ENCODE assay signal across 33 cellular contexts in genomic region chr7:70116867-70117266, GRCh38.
"Had no signal": no experiment of that assay in that cellular context is flagged by ENCODE, and none has a peak within 500 bp of the region (broad histone marks: within the 10 kb centered on the region; RNA-seq: fewer than 3 reads in every experiment).

No MANE protein-coding gene starts in this region.

- H3K9me3 ChIP-seq: colonic mucosa had no signal

- ATAC-seq: activated CD4-positive, alpha-beta T cell treated with anti-CD3 and anti-CD28 coated beads for 36 hours; activated naive CD4-positive, alpha-beta T cell treated with anti-CD3 and anti-CD28 coated beads, Interleukin-2, amount 50 U/mL, for 72 hours; activated T-cell treated with anti-CD3 and anti-CD28 coated beads, Interleukin-2, amount 50 U/mL, for 72 hours; esophagus mucosa; gastrocnemius medialis; heart left ventricle; T-helper 17 cell had no signal

- H3K4me3 Mint-ChIP-seq: activated CD4-positive, alpha-beta memory T cell treated with anti-CD3 and anti-CD28 coated beads, Interleukin-2, amount 10 ng/mL, durations not matched to agents 7 days and 5 days; activated CD4-positive, alpha-beta T cell treated with anti-CD3 and anti-CD28 coated beads for 36 hours; activated CD4-positive, alpha-beta T cell treated with anti-CD3 and anti-CD28 coated beads, Interleukin-2, amount 10 ng/mL, durations not matched to agents 7 days and 5 days; activated naive CD4-positive, alpha-beta T cell treated with anti-CD3 and anti-CD28 coated beads, Interleukin-2, amount 10 ng/mL, durations not matched to agents 7 days and 5 days; activated naive CD8-positive, alpha-beta T cell treated with anti-CD3 and anti-CD28 coated beads, Interleukin-2, amount 10 ng/mL, durations not matched to agents 7 days and 5 days; activated T-cell treated with anti-CD3 and anti-CD28 coated beads, Interleukin-2, amount 50 U/mL, for 24 hours; activated T-cell treated with anti-CD3 and anti-CD28 coated beads, Interleukin-2, amount 50 U/mL, for 72 hours; brain; T-helper 17 cell; T-helper 2 cell treated with Interferon-gamma antibody and Interleukin-4, amounts not matched to agents 5 μg/mL and 100 μg/mL, for 36 hours had no signal

- H3K36me3 ChIP-seq: ascending aorta, breast epithelium, colonic mucosa, gastrocnemius medialis, WERI-Rb-1 had no signal

- H3K27ac ChIP-seq: ascending aorta, breast epithelium, cardiac muscle cell, colonic mucosa, gastrocnemius medialis, heart left ventricle, WERI-Rb-1 had no signal

- H3K27ac Mint-ChIP-seq: activated CD4-positive, alpha-beta memory T cell treated with anti-CD3 and anti-CD28 coated beads, Interleukin-2, amount 10 ng/mL, durations not matched to agents 7 days and 5 days; activated CD4-positive, alpha-beta T cell treated with anti-CD3 and anti-CD28 coated beads for 36 hours; activated CD4-positive, alpha-beta T cell treated with anti-CD3 and anti-CD28 coated beads, Interleukin-2, amount 10 ng/mL, durations not matched to agents 7 days and 5 days; activated naive CD4-positive, alpha-beta T cell treated with anti-CD3 and anti-CD28 coated beads, Interleukin-2, amount 10 ng/mL, durations not matched to agents 7 days and 5 days; activated naive CD4-positive, alpha-beta T cell treated with anti-CD3 and anti-CD28 coated beads, Interleukin-2, amount 50 U/mL, for 72 hours; activated naive CD8-positive, alpha-beta T cell treated with anti-CD3 and anti-CD28 coated beads, Interleukin-2, amount 10 ng/mL, durations not matched to agents 7 days and 5 days; activated T-cell treated with anti-CD3 and anti-CD28 coated beads, Interleukin-2, amount 50 U/mL, for 24 hours; activated T-cell treated with anti-CD3 and anti-CD28 coated beads, Interleukin-2, amount 50 U/mL, for 72 hours; brain; T-helper 17 cell; T-helper 2 cell treated with Interferon-gamma antibody and Interleukin-4, amounts not matched to agents 5 μg/mL and 100 μg/mL, for 36 hours had no signal

- H3K27me3 ChIP-seq: ascending aorta, breast epithelium, cardiac muscle cell, colonic mucosa, gastrocnemius medialis, heart left ventricle had no signal

- H3K27me3 Mint-ChIP-seq: activated CD4-positive, alpha-beta memory T cell treated with anti-CD3 and anti-CD28 coated beads, Interleukin-2, amount 10 ng/mL, durations not matched to agents 7 days and 5 days; activated CD4-positive, alpha-beta T cell treated with anti-CD3 and anti-CD28 coated beads for 36 hours; activated naive CD4-positive, alpha-beta T cell treated with anti-CD3 and anti-CD28 coated beads, Interleukin-2, amount 10 ng/mL, durations not matched to agents 7 days and 5 days; activated T-cell treated with anti-CD3 and anti-CD28 coated beads, Interleukin-2, amount 50 U/mL, for 24 hours; brain; T-helper 17 cell had no signal

- H3K4me3 ChIP-seq: ascending aorta, breast epithelium, cardiac muscle cell, colonic mucosa, gastrocnemius medialis, heart left ventricle had no signal

- DNase-seq: activated CD4-positive, alpha-beta memory T cell treated with anti-CD3 and anti-CD28 coated beads, Interleukin-2, amount 10 ng/mL, durations not matched to agents 7 days and 5 days; activated CD4-positive, alpha-beta T cell treated with anti-CD3 and anti-CD28 coated beads for 36 hours; activated CD4-positive, alpha-beta T cell treated with anti-CD3 and anti-CD28 coated beads, Interleukin-2, amount 10 ng/mL, durations not matched to agents 7 days and 5 days; activated CD4-positive, alpha-beta T cell treated with anti-CD3 and anti-CD28 coated beads, Interleukin-2, amount 50 U/mL, for 4 hours; activated CD4-positive, CD25-positive, alpha-beta regulatory T cell; activated CD4-positive, CD25-positive, alpha-beta regulatory T cell treated with anti-CD3 and anti-CD28 coated beads, Interleukin-2, amount 50 U/mL, for 72 hours; activated CD8-positive, alpha-beta memory T cell treated with anti-CD3 and anti-CD28 coated beads, Interleukin-2, amount 50 U/mL, for 48 hours; activated gamma-delta T cell; activated naive CD4-positive, alpha-beta T cell; activated naive CD4-positive, alpha-beta T cell treated with anti-CD3 and anti-CD28 coated beads, Interleukin-2, amount 10 ng/mL, durations not matched to agents 7 days and 5 days; activated naive CD8-positive, alpha-beta T cell treated with anti-CD3 and anti-CD28 coated beads, Interleukin-2, amount 10 ng/mL, durations not matched to agents 7 days and 5 days; activated T-cell treated with anti-CD3 and anti-CD28 coated beads for 4 hours; activated T-cell treated with anti-CD3 and anti-CD28 coated beads, Interleukin-2, amount 50 U/mL, for 24 hours; activated T-cell treated with anti-CD3 and anti-CD28 coated beads, Interleukin-2, amount 50 U/mL, for 72 hours; central memory CD4-positive, alpha-beta T cell; cerebellar nuclear complex; colonic mucosa; effector CD8-positive, alpha-beta T cell; foreskin fibroblast; gastrocnemius medialis; glutamatergic neuron; heart left ventricle; T-helper 1 cell; T-helper 17 cell; T1000; WERI-Rb-1 had no signal

- H3K36me3 Mint-ChIP-seq: activated naive CD4-positive, alpha-beta T cell treated with anti-CD3 and anti-CD28 coated beads, Interleukin-2, amount 10 ng/mL, durations not matched to agents 7 days and 5 days; activated naive CD4-positive, alpha-beta T cell treated with anti-CD3 and anti-CD28 coated beads, Interleukin-2, amount 50 U/mL, for 72 hours; activated naive CD8-positive, alpha-beta T cell treated with anti-CD3 and anti-CD28 coated beads, Interleukin-2, amount 10 ng/mL, durations not matched to agents 7 days and 5 days had no signal

- H3K4me1 ChIP-seq: ascending aorta, breast epithelium, colonic mucosa, gastrocnemius medialis, heart left ventricle had no signal

- H3K4me1 Mint-ChIP-seq: activated CD4-positive, alpha-beta memory T cell treated with anti-CD3 and anti-CD28 coated beads, Interleukin-2, amount 10 ng/mL, durations not matched to agents 7 days and 5 days; activated CD4-positive, alpha-beta T cell treated with anti-CD3 and anti-CD28 coated beads for 36 hours; activated CD4-positive, alpha-beta T cell treated with anti-CD3 and anti-CD28 coated beads, Interleukin-2, amount 10 ng/mL, durations not matched to agents 7 days and 5 days; activated naive CD4-positive, alpha-beta T cell treated with anti-CD3 and anti-CD28 coated beads, Interleukin-2, amount 10 ng/mL, durations not matched to agents 7 days and 5 days; activated naive CD8-positive, alpha-beta T cell treated with anti-CD3 and anti-CD28 coated beads, Interleukin-2, amount 10 ng/mL, durations not matched to agents 7 days and 5 days; T-helper 17 cell had no signal

- H3K9me3 Mint-ChIP-seq: activated CD4-positive, alpha-beta T cell treated with anti-CD3 and anti-CD28 coated beads, Interleukin-2, amount 10 ng/mL, durations not matched to agents 7 days and 5 days had no signal
